In the genomic region with DNA sequence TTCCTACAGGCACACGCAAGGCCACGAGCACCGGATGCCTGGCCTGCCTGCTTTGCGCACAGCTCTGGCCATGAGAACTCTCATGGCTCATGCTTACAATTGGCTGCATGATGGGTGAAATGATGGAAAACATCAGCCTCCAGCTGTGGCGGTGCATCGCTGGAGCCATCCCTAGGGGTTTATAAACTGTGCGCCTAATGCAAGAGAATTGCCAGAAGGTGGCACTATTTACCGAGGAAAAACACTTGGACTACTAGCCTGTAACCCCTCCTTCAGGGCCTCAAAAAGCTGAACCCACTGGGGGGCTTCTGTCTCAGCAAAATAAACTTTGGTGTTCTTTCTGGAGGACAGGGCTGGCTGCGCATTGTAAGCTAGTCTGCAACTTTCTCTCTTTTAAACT, we compare ENCODE assay signal across 8 cellular contexts. TPM values are rescaled to one million over a fixed set of nuclear protein-coding genes. Genes with fewer than 3 reads are reported as not detected.
DNase-seq lines count a peak whose midpoint lies in the region; ATAC-seq and TF ChIP-seq lines count a peak whose summit lies in the region.

No MANE protein-coding gene starts in this region.

- H3K4me1 Mint-ChIP-seq in WTC11, result peaks cover under 1% of the 10 kb centered on the region; the same call in 1 of the 2 replicates

- no peak overlapping the region for H3K27ac Mint-ChIP-seq in WTC11

- intact Hi-C loops in left colon (cut with DNase I, micrococcal nuclease), result no loop called here
- intact Hi-C loops in posterior vena cava (cut with DNase I), result no loop called here

- POLR2A ChIA-PET in WTC11 (lab: Charles Lee), result no interaction called here

- no peaks in the 10 kb centered on the region for H3K9me3 Mint-ChIP-seq in WTC11

- no peak for TF ChIP-seq CTCF in WTC11 (IDR thresholded peaks at IDR 0.05)

- CTCF ChIA-PET in WTC11 (lab: Charles Lee), result interaction anchor here (0.6 to 1.3 kb wide), 5 partner anchors 11 to 401 kb away, joined by 3 to 13 read pairs (median 6); no protein-coding TSS in a partner anchor

- no peaks in the 10 kb centered on the region for H3K27me3 Mint-ChIP-seq in WTC11 (ENCODE audit: low read depth)

- no peaks in the 10 kb centered on the region; the same call in 1 of the 2 replicates for H3K36me3 Mint-ChIP-seq in WTC11

- no peak overlapping the region for H3K4me3 Mint-ChIP-seq in WTC11

- ATAC-seq in WTC11 (peak; percentile 61), left colon (peak; percentile 50), HG03521 (IDR thresholded peaks at IDR 0.05; ENCODE audit: unreplicated experiment) (no peak), HG03565 (IDR thresholded peaks at IDR 0.05; ENCODE audit: unreplicated experiment) (no peak)

- DNase-seq in Caki2 (ENCODE audit: low read depth) (peak; percentile 10), HT-29 (ENCODE audit: low spot score) (peak; percentile 51), WTC11 (ENCODE audit: low spot score) (peak; percentile 15), left colon (no peak), posterior vena cava (ENCODE audit: low spot score) (no peak)
- DNase-seq in activated T-cell treated with anti-CD3 and anti-CD28 coated beads, Interleukin-2, amount 50 U/mL, for 1 hour, result no peak

- in situ Hi-C loops in Caki2 (cut with HindIII; ENCODE audit: low pct_unique_long_range_greater_than_20kb, low sequenced_read_pairs), result no loop called here

TF ChIP-seq in WTC11, 78 proteins besides CTCF, POLR2A, EP300 and RAD21:
- TF ChIP-seq TEAD1 (CRISPR knock-in tag; IDR thresholded peaks at IDR 0.05) (no peak), GABPB1 (CRISPR knock-in tag; IDR thresholded peaks at IDR 0.05) (no peak), CREB1 (CRISPR knock-in tag; IDR thresholded peaks at IDR 0.05) (no peak), ZNF317 (CRISPR knock-in tag; IDR thresholded peaks at IDR 0.05; ENCODE audit: borderline replicate concordance, low read depth) (no peak), GRHL2 (CRISPR knock-in tag; IDR thresholded peaks at IDR 0.05; ENCODE audit: insufficient replicate concordance, severe bottlenecking) (no peak)
- TF ChIP-seq, protein P1, sequence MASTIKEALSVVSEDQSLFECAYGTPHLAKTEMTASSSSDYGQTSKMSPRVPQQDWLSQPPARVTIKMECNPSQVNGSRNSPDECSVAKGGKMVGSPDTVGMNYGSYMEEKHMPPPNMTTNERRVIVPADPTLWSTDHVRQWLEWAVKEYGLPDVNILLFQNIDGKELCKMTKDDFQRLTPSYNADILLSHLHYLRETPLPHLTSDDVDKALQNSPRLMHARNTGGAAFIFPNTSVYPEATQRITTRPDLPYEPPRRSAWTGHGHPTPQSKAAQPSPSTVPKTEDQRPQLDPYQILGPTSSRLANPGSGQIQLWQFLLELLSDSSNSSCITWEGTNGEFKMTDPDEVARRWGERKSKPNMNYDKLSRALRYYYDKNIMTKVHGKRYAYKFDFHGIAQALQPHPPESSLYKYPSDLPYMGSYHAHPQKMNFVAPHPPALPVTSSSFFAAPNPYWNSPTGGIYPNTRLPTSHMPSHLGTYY (CRISPR knock-in tag; IDR thresholded peaks at IDR 0.05), result no peak
- TF ChIP-seq, protein P2, sequence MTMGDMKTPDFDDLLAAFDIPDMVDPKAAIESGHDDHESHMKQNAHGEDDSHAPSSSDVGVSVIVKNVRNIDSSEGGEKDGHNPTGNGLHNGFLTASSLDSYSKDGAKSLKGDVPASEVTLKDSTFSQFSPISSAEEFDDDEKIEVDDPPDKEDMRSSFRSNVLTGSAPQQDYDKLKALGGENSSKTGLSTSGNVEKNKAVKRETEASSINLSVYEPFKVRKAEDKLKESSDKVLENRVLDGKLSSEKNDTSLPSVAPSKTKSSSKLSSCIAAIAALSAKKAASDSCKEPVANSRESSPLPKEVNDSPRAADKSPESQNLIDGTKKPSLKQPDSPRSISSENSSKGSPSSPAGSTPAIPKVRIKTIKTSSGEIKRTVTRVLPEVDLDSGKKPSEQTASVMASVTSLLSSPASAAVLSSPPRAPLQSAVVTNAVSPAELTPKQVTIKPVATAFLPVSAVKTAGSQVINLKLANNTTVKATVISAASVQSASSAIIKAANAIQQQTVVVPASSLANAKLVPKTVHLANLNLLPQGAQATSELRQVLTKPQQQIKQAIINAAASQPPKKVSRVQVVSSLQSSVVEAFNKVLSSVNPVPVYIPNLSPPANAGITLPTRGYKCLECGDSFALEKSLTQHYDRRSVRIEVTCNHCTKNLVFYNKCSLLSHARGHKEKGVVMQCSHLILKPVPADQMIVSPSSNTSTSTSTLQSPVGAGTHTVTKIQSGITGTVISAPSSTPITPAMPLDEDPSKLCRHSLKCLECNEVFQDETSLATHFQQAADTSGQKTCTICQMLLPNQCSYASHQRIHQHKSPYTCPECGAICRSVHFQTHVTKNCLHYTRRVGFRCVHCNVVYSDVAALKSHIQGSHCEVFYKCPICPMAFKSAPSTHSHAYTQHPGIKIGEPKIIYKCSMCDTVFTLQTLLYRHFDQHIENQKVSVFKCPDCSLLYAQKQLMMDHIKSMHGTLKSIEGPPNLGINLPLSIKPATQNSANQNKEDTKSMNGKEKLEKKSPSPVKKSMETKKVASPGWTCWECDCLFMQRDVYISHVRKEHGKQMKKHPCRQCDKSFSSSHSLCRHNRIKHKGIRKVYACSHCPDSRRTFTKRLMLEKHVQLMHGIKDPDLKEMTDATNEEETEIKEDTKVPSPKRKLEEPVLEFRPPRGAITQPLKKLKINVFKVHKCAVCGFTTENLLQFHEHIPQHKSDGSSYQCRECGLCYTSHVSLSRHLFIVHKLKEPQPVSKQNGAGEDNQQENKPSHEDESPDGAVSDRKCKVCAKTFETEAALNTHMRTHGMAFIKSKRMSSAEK (CRISPR knock-in tag; IDR thresholded peaks at IDR 0.05; ENCODE audit: borderline replicate concordance), result no peak

RNA-seq across cellular contexts. Expression of a gene that starts 51.9 kb away (rescaled TPM):
- 8.0 and 16.9 TPM in 2 replicates for total RNA-seq in Caki2 (2014; rRNA removed; shearing (Covaris generic); ENCODE audit: low replicate concordance)
- total RNA-seq in HT-29 (2014; rRNA removed; shearing (Covaris generic)), result 23.7 and 24.0 TPM in 2 replicates
- total RNA-seq in WTC11 (2021) (23.8 to 25.2 TPM (median 24.9 TPM) in 3 replicates), left colon (10 to 100 TPM; 22.9 to 29.5 TPM), posterior vena cava (10 to 100 TPM; 13.5 to 14.7 TPM)

Comparison
In these comparisons a context has a peak if more than half of its experiments do, and no peak if none do; other contexts are left out.
1. DNase-seq: peak in Caki2 (single experiment), HT-29 (single experiment) and WTC11 (single experiment); none in left colon (0 of 2), posterior vena cava (single experiment) and activated T-cell treated with anti-CD3 and anti-CD28 coated beads, Interleukin-2, amount 50 U/mL, for 1 hour (single experiment).
2. ATAC-seq: peak in WTC11 (single experiment) and left colon (single experiment); none in HG03521 (single experiment) and HG03565 (single experiment).